1 cellular context compared by ENCODE assay signal in the genomic region with DNA sequence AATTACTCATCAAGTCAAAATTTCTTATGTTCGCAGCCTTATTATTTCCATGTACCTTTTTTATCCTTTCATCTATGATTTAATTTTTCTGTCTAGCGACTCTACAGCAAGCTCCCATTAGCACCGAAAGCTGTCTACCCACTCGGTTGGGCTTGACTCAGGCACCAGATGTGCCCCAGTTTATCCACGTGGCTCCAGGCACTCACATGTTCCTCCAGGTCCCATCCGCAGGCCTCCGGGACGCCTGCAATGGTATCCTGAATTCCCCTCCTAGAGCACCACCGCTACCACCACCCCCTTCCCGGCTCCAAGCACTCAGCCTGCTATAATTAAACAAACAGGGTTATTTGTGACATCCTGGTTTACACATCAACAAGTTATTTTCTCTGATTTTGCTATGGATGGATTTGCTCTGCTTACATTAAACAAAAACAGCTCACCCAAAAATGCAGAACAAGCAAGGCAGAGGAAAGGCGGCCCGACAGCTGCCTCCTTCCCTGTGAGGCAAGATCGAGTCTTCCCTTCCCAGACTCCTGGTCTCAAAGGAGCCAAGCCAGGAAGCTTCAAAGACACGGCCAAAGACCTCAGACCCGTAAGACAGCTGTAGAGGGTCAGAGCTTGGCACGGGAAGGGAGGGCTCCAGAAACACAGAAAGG.
TF ChIP-seq lines count a peak whose summit lies in the region.

No MANE protein-coding gene starts in this region.

TF ChIP-seq in SK-N-SH, 30 proteins besides CTCF, POLR2A, EP300 and RAD21 (continued from another document):
- no peak for TF ChIP-seq GATA2 (CRISPR knock-in tag; IDR thresholded peaks at IDR 0.05)
- TF ChIP-seq, protein P1, sequence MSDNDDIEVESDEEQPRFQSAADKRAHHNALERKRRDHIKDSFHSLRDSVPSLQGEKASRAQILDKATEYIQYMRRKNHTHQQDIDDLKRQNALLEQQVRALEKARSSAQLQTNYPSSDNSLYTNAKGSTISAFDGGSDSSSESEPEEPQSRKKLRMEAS (IDR thresholded peaks at IDR 0.05; ENCODE audit: low read depth), result no peak
- TF ChIP-seq RXRA (IDR thresholded peaks at IDR 0.05; ENCODE audit: borderline replicate concordance, low read depth), result no peak
- TF ChIP-seq, protein P2, sequence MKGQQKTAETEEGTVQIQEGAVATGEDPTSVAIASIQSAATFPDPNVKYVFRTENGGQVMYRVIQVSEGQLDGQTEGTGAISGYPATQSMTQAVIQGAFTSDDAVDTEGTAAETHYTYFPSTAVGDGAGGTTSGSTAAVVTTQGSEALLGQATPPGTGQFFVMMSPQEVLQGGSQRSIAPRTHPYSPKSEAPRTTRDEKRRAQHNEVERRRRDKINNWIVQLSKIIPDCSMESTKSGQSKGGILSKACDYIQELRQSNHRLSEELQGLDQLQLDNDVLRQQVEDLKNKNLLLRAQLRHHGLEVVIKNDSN (IDR thresholded peaks at IDR 0.05; ENCODE audit: borderline replicate concordance, low read depth), result no peak
- TF ChIP-seq TEAD4 (IDR thresholded peaks at IDR 0.05; ENCODE audit: borderline replicate concordance, insufficient read depth), result no peak
- no peak for TF ChIP-seq RFX5 (IDR thresholded peaks at IDR 0.05; ENCODE audit: low read length)
